Comparison of ENCODE assay signal across 20 cellular contexts in genomic region chr6:99619409-99619762, GRCh38. TPM values are rescaled to one million over a fixed set of nuclear protein-coding genes. Genes with fewer than 3 reads are reported as not detected.
DNase-seq lines count a peak whose midpoint lies in the region; ATAC-seq and TF ChIP-seq lines count a peak whose summit lies in the region.
"Had no signal": no experiment of that assay in that cellular context is flagged by ENCODE, and none has a peak within 500 bp of the region (broad histone marks: within the 10 kb centered on the region; RNA-seq: fewer than 3 reads in every experiment).

No MANE protein-coding gene starts in this region.

- 30% methylated on average over 5 of the region's 5 CpGs for WGBS in hepatocyte (ENCODE audit: low lambda C conversion rate, missing lambda C conversion rate)

- DNase-seq in H7 (no peak), NT2/D1 (ENCODE audit: low read depth, low spot score) (no peak), hepatocyte (ENCODE audit: low spot score) (no peak), neural progenitor cell (ENCODE audit: low spot score) (no peak), DMS53 treated with DMSO at 0.1 percent for 48 hours (lab: John Stamatoyannopoulos, UW; ENCODE audit: unreplicated experiment) (no peak), SIG-M5 (lab: John Stamatoyannopoulos, UW) (no peak), kidney glomerular epithelial cell (lab: John Stamatoyannopoulos, UW) (no peak)
- DNase-seq: DMS153, NCI-H1092 treated with DMSO at 0.1 percent for 48 hours, NCI-H146, NCI-H2081, OCI-M1, SHP77 had no signal

- no peak for ATAC-seq in GM18511 (IDR thresholded peaks at IDR 0.05; ENCODE audit: unreplicated experiment)
- ATAC-seq: GM12878, K562 had no signal

- H3K4me2 ChIP-seq in hepatocyte (peak overlapping the region; percentile 49), neural progenitor cell (peak overlapping the region; percentile 58)
- H3K4me2 ChIP-seq: BLaER1 had no signal

- H3K27me3 Mint-ChIP-seq in neural progenitor cell (ENCODE audit: insufficient read depth, low read depth), result peaks cover 78% of the 10 kb centered on the region

- no peaks in the 10 kb centered on the region for H3K9me2 ChIP-seq in hepatocyte (replicated peaks; ENCODE audit: insufficient read depth)
- H3K9me2 ChIP-seq: SK-N-SH had no signal

- no peak overlapping the region for H3K27ac ChIP-seq in hepatocyte
- H3K27ac ChIP-seq in neural progenitor cell, result no peak overlapping the region
- H3K27ac ChIP-seq: BLaER1 had no signal

- H3K79me2 ChIP-seq in hepatocyte (no peaks in the 10 kb centered on the region), neural progenitor cell (ENCODE audit: low read depth) (no peaks in the 10 kb centered on the region)

- TF ChIP-seq CTCF in hepatocyte (IDR thresholded peaks at IDR 0.05; ENCODE audit: poor library complexity), result no peak
- no peak for TF ChIP-seq CTCF in neural progenitor cell (IDR thresholded peaks at IDR 0.05)

- no peaks in the 10 kb centered on the region for H3K4me1 ChIP-seq in NT2/D1 (ENCODE audit: insufficient read depth, insufficient read length)
- peaks cover 3% of the 10 kb centered on the region for H3K4me1 ChIP-seq in hepatocyte (ENCODE audit: insufficient read depth)
- H3K4me1 ChIP-seq in neural progenitor cell, result peaks cover 2% of the 10 kb centered on the region
- H3K4me1 ChIP-seq: BLaER1 had no signal

- no peak overlapping the region for H3K4me3 Mint-ChIP-seq in neural progenitor cell
- H3K4me3 Mint-ChIP-seq: CD4-positive, alpha-beta memory T cell had no signal

- no peaks in the 10 kb centered on the region for H3K36me3 ChIP-seq in H7 (replicated peaks; ENCODE audit: control insufficient read depth, insufficient read depth, low read length)
- no peaks in the 10 kb centered on the region for H3K36me3 ChIP-seq in NT2/D1 (ENCODE audit: insufficient read depth, insufficient read length, low read length)
- H3K36me3 ChIP-seq in hepatocyte (replicated peaks; ENCODE audit: insufficient read depth, low read depth), result no peaks in the 10 kb centered on the region
- no peaks in the 10 kb centered on the region for H3K36me3 ChIP-seq in neural progenitor cell
- H3K36me3 ChIP-seq: BLaER1 had no signal

- H3K9me3 ChIP-seq in NT2/D1 (ENCODE audit: insufficient read depth, low read length), result peaks cover 14% of the 10 kb centered on the region; the same call in 1 of the 2 replicates
- no peaks in the 10 kb centered on the region for H3K9me3 ChIP-seq in hepatocyte (ENCODE audit: low read depth)
- H3K9me3 ChIP-seq in neural progenitor cell (ENCODE audit: low read depth), result peaks cover 8% of the 10 kb centered on the region
- H3K9me3 ChIP-seq: SK-N-SH had no signal

- H2AFZ ChIP-seq in hepatocyte (no peak overlapping the region), neural progenitor cell (replicated peaks) (peak overlapping the region; percentile 73)

- H4K20me1 ChIP-seq in hepatocyte (ENCODE audit: insufficient read depth, poor library complexity, severe bottlenecking) (no peaks in the 10 kb centered on the region), neural progenitor cell (ENCODE audit: low read depth) (peaks cover 33% of the 10 kb centered on the region)
- H4K20me1 ChIP-seq: BLaER1 had no signal

- no peak overlapping the region for H3K27ac Mint-ChIP-seq in neural progenitor cell
- H3K27ac Mint-ChIP-seq: CD4-positive, alpha-beta memory T cell had no signal

- H3K4me3 ChIP-seq in H7 (ENCODE audit: insufficient read depth, low read depth, low read length) (peak overlapping the region; percentile 41; the same call in 1 of the 2 replicates), NT2/D1 (ENCODE audit: insufficient read length, low read depth) (peak overlapping the region; percentile 37), hepatocyte (no peak overlapping the region), neural progenitor cell (peak overlapping the region; percentile 23)
- H3K4me3 ChIP-seq: BLaER1, GM12878, K562 had no signal

- peaks cover 1% of the 10 kb centered on the region for H3K36me3 Mint-ChIP-seq in neural progenitor cell
- H3K36me3 Mint-ChIP-seq: CD4-positive, alpha-beta memory T cell had no signal

- peaks cover 78% of the 10 kb centered on the region for H3K27me3 ChIP-seq in H7 (ENCODE audit: control insufficient read depth, insufficient read depth, low read length)
- H3K27me3 ChIP-seq in NT2/D1 (ENCODE audit: insufficient read depth, insufficient read length), result peaks cover 76% of the 10 kb centered on the region
- H3K27me3 ChIP-seq in hepatocyte, result peaks cover 95% of the 10 kb centered on the region
- H3K27me3 ChIP-seq in neural progenitor cell, result peaks cover 100% of the 10 kb centered on the region

- peaks cover 2% of the 10 kb centered on the region for H3F3A ChIP-seq in neural progenitor cell (ENCODE audit: low read depth)

- H3K9ac ChIP-seq in NT2/D1 (ENCODE audit: insufficient read length, low read depth), result no peak overlapping the region
- no peak overlapping the region for H3K9ac ChIP-seq in neural progenitor cell
- H3K9ac ChIP-seq: BLaER1, SK-N-SH had no signal

- H3K4me1 Mint-ChIP-seq in neural progenitor cell, result peaks cover 9% of the 10 kb centered on the region

- H3K9me3 Mint-ChIP-seq in neural progenitor cell, result peaks cover 9% of the 10 kb centered on the region

RNA-seq across cellular contexts. Expression of gene PRDM13, which starts 12.8 kb away (rescaled TPM):
- 0.14 TPM in 1 of 2 replicates, not detected in the other for total RNA-seq in H7 (2014; rRNA removed; shearing (Covaris generic))
- total RNA-seq in hepatocyte, result not detected in 2 replicates
- not detected in 2 replicates for polyA plus RNA-seq in hepatocyte
- total RNA-seq in neural progenitor cell (ENCODE audit: low replicate concordance), result not detected in 2 replicates
- total RNA-seq: CD4-positive, alpha-beta memory T cell; H4; K562 had no signal
- polyA plus RNA-seq: CD4-positive, alpha-beta memory T cell; K562 had no signal

RNA-seq across cellular contexts. Expression of gene CCNC, which starts 50.9 kb away (rescaled TPM):
- 118 and 127 TPM in 2 replicates for total RNA-seq in H7 (2014; rRNA removed; shearing (Covaris generic))
- total RNA-seq in hepatocyte (98.8 and 102 TPM in 2 replicates), neural progenitor cell (ENCODE audit: low replicate concordance) (109 and 157 TPM in 2 replicates)
- 57.1 and 59.5 TPM in 2 replicates for polyA plus RNA-seq in hepatocyte
